18 cellular contexts compared by ENCODE assay signal in the genomic region with DNA sequence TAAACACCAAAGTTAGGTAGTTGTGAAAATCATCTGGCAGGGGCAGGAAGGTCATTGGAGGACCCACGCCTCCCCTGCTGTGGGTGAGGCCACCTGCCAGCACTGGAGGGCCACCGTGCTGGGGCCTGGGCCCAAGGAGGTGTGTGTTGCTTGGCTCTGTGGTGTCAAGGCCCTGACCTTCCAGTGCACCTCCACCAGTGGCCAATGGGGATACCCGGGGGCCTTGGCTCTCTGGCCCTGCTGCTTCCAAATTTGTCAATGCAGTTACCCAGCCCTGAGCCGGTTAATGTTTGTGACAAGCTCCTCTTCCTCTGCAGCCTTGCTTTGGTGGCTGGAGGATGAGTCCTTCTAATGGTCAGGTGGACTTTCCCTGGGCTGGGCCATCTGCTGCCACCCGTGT.
DNase-seq lines count a peak whose midpoint lies in the region; ATAC-seq and TF ChIP-seq lines count a peak whose summit lies in the region.
"Had no signal": no experiment of that assay in that cellular context is flagged by ENCODE, and none has a peak within 500 bp of the region (broad histone marks: within the 10 kb centered on the region; RNA-seq: fewer than 3 reads in every experiment).

No MANE protein-coding gene starts in this region.

- H3K27ac ChIP-seq in CD4-positive, alpha-beta T cell (ENCODE audit: low read depth, low read length): no peak overlapping the region
- H3K27ac ChIP-seq: 22Rv1 had no signal

- ATAC-seq in activated CD4-positive, CD25-positive, alpha-beta regulatory T cell treated with anti-CD3 and anti-CD28 coated beads, Interleukin-2, amount 50 U/mL, for 24 hours: no peak
- no peak for ATAC-seq in CD4-positive, alpha-beta T cell (ENCODE audit: poor library complexity)
- no peak for ATAC-seq in GM18517 (IDR thresholded peaks at IDR 0.05; ENCODE audit: unreplicated experiment)
- ATAC-seq in HG03280 (IDR thresholded peaks at IDR 0.05; ENCODE audit: unreplicated experiment): no peak
- ATAC-seq: HCT116 had no signal

- TF ChIP-seq CTCF in CD4-positive, alpha-beta T cell (IDR thresholded peaks at IDR 0.05): no peak
- no peak for TF ChIP-seq CTCF in osteocyte (IDR thresholded peaks at IDR 0.05)

- peaks cover 59% of the 10 kb centered on the region for H3K4me1 Mint-ChIP-seq in CD4-positive, alpha-beta T cell (ENCODE audit: low read depth)
- H3K4me1 Mint-ChIP-seq in osteocyte (ENCODE audit: unreplicated experiment): peaks cover 17% of the 10 kb centered on the region

- no peaks in the 10 kb centered on the region for H3K27me3 Mint-ChIP-seq in CD4-positive, alpha-beta T cell
- peaks cover 20% of the 10 kb centered on the region for H3K27me3 Mint-ChIP-seq in osteocyte (ENCODE audit: unreplicated experiment)

- intact Hi-C loops in CD4-positive, alpha-beta T cell (cut with DNase I, micrococcal nuclease): no loop called here

- no peak overlapping the region for H3K4me3 Mint-ChIP-seq in CD4-positive, alpha-beta T cell
- no peak overlapping the region for H3K4me3 Mint-ChIP-seq in osteocyte (ENCODE audit: unreplicated experiment)

- peak overlapping the region; percentile 63 for H3K27ac Mint-ChIP-seq in CD4-positive, alpha-beta T cell
- no peak overlapping the region for H3K27ac Mint-ChIP-seq in osteocyte (ENCODE audit: unreplicated experiment)

- no peaks in the 10 kb centered on the region for H3K36me3 Mint-ChIP-seq in CD4-positive, alpha-beta T cell (ENCODE audit: low read depth)
- H3K36me3 Mint-ChIP-seq in osteocyte (ENCODE audit: unreplicated experiment): no peaks in the 10 kb centered on the region

- CTCF ChIA-PET in CD4-positive, alpha-beta T cell (lab: Charles Lee): interaction anchor here (0.7 to 1.7 kb wide), 3 partner anchors 12 to 111 kb away, joined by 3 to 4 read pairs (median 3); no protein-coding TSS in a partner anchor

- peak; percentile 12 for DNase-seq in activated CD4-positive, CD25-positive, alpha-beta regulatory T cell treated with anti-CD3 and anti-CD28 coated beads, Interleukin-2, amount 50 U/mL, for 72 hours
- DNase-seq in CD4-positive, alpha-beta T cell: no peak
- DNase-seq in ecto neural progenitor cell (ENCODE audit: low spot score): peak; percentile 27
- DNase-seq in osteocyte (ENCODE audit: extremely low spot score, unreplicated experiment): peak; percentile 79
- no peak for DNase-seq in dedifferentiated amniotic fluid mesenchymal stem cell (ENCODE audit: extremely low spot score)
- DNase-seq: C1 segment of cervical spinal cord, DMS79, GDM1, IMR-90, Kasumi-1, NCI-H1436, NCI-H2029 treated with DMSO at 0.1 percent for 48 hours, NCI-H510A treated with DMSO at 0.1 percent for 48 hours had no signal

- POLR2A ChIA-PET in CD4-positive, alpha-beta T cell (lab: Charles Lee): interaction anchor here (1.0 to 8.7 kb wide), 5 partner anchors 39 to 174 kb away, joined by 3 to 105 read pairs (median 4); no protein-coding TSS in a partner anchor

- H3K9me3 Mint-ChIP-seq in CD4-positive, alpha-beta T cell: no peaks in the 10 kb centered on the region
- no peaks in the 10 kb centered on the region for H3K9me3 Mint-ChIP-seq in osteocyte (ENCODE audit: unreplicated experiment)

- H3K9me3 ChIP-seq in CD4-positive, alpha-beta T cell (ENCODE audit: control insufficient read depth, low read length): no peaks in the 10 kb centered on the region

- H3K27me3 ChIP-seq in CD4-positive, alpha-beta T cell (ENCODE audit: control insufficient read depth, insufficient read depth, low read length): no peaks in the 10 kb centered on the region

Comparison
In these comparisons a context has a peak if more than half of its experiments do, and no peak if none do; other contexts are left out.
1. DNase-seq: peak in activated CD4-positive, CD25-positive, alpha-beta regulatory T cell treated with anti-CD3 and anti-CD28 coated beads, Interleukin-2, amount 50 U/mL, for 72 hours (single experiment), ecto neural progenitor cell (single experiment) and osteocyte (single experiment); none in CD4-positive, alpha-beta T cell (0 of 10) and dedifferentiated amniotic fluid mesenchymal stem cell (single experiment).